Comparison of ENCODE assay signal across 1 cellular context in the genomic region with DNA sequence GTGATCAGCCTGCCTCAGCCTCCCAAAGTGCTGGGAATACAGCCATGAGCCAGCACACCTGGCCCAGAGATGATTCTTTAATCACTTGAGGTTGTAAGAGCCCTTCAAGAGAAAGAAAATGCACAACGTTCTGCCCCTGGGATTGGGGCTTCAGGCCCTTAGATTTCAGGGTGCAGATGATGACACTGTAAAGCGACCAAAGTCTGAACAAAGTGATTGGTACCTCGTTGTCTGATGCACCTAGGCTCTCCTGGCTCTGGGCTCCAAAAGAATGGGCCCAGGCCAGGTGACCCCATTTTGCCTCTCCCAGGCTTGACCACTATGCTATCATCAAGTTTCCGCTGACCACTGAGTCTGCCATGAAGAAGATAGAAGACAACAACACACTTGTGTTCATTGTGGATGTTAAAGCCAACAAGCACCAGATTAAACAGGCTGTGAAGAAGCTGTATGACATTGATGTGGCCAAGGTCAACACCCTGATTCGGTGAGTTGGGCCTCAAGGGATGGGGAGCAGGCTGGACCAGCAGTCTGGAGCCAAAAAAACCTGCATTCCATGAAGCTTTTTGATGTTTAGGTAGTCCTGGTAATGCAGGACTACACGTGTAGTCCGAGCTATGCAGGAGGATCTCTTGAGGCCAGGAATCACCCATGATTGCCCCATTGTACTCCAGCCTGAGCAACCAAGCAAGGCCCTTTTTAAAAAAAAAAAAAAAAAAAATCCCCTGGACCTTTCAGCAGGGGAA.
TF ChIP-seq lines count a peak whose summit lies in the region.

No MANE protein-coding gene starts in this region.

TF ChIP-seq in HCT116, 20 proteins besides CTCF, POLR2A, EP300 and RAD21:
- TF ChIP-seq POLR2AphosphoS5 (IDR thresholded peaks at IDR 0.05; ENCODE audit: low read depth, low read length), result 0 out of 2 replicates have a peak, but pooled peaks have one; percentile 30
- TF ChIP-seq ZNF274 (IDR thresholded peaks at IDR 0.05; ENCODE audit: low read depth, low read length), result no peak
